In the genomic region with DNA sequence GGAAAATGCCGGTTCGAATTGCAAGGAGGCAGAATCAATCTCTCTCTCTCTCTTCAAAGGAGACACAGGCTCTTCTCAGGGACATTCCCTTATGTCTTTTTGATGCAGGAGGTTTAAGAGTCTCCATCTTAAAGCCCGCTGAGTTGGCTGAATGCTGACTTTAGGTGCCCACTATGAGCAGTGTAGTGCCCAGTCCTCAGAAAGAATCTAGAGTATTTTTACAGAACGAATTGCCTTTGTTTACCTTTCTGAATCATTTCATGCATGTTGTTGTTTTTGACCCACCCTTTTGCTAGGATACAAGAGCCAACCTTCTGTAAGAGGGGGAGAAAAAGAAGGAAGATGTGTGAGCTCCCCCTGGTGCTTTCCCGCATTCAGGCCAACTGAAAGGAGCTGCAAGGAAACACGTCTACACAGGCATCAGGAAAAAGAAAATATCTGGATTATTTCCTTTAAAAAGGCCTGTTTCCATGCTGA, we compare ENCODE assay signal across 8 cellular contexts.
DNase-seq lines count a peak whose midpoint lies in the region; ATAC-seq, FAIRE-seq and TF ChIP-seq lines count a peak whose summit lies in the region.

No MANE protein-coding gene starts in this region.

- TF ChIP-seq EP300 in esophagus muscularis mucosa (IDR thresholded peaks at IDR 0.05): no peak

- H3K27ac Mint-ChIP-seq in stimulated activated naive CD8-positive, alpha-beta T cell treated with anti-CD3 and anti-CD28 coated beads, Interleukin-15, Interleukin-2, amounts not matched to agents 100 ng/mL and 50 ng/mL, for 24 hours: peak overlapping the region; percentile 2
- H3K27ac Mint-ChIP-seq in stimulated activated naive CD8-positive, alpha-beta T cell treated with anti-CD3 and anti-CD28 coated beads, Interleukin-15, amount 100 ng/mL, for 72 hours: peak overlapping the region in 1 of 2 donors; percentile 69

- no peaks in the 10 kb centered on the region for H3K9me3 ChIP-seq in esophagus muscularis mucosa

- peaks cover 24% of the 10 kb centered on the region for H3K4me1 Mint-ChIP-seq in stimulated activated naive CD8-positive, alpha-beta T cell treated with anti-CD3 and anti-CD28 coated beads, Interleukin-15, Interleukin-2, amounts not matched to agents 100 ng/mL and 50 ng/mL, for 24 hours (ENCODE audit: low read depth)
- H3K4me1 Mint-ChIP-seq in stimulated activated naive CD8-positive, alpha-beta T cell treated with anti-CD3 and anti-CD28 coated beads, Interleukin-15, amount 100 ng/mL, for 72 hours: peaks cover 10% of the 10 kb centered on the region

- 63% methylated on average over 6 of the region's 6 CpGs for WGBS in esophagus muscularis mucosa

- H3K36me3 Mint-ChIP-seq in stimulated activated naive CD8-positive, alpha-beta T cell treated with anti-CD3 and anti-CD28 coated beads, Interleukin-15, Interleukin-2, amounts not matched to agents 100 ng/mL and 50 ng/mL, for 24 hours (ENCODE audit: low read depth): no peaks in the 10 kb centered on the region

- no peak for DNase-seq in stimulated activated naive CD8-positive, alpha-beta T cell treated with anti-CD3 and anti-CD28 coated beads, Interleukin-15, amount 100 ng/mL, for 72 hours
- DNase-seq in NCI-H82 treated with DMSO at 0.1 percent for 48 hours (lab: John Stamatoyannopoulos, UW; ENCODE audit: unreplicated experiment) (peak; percentile 26), esophagus muscularis mucosa (ENCODE audit: extremely low spot score) (no peak), middle frontal gyrus (ENCODE audit: extremely low spot score, low spot score) (peak; percentile 39), NCI-H2196 (lab: John Stamatoyannopoulos, UW; ENCODE audit: unreplicated experiment) (no peak), GM12892 (ENCODE audit: insufficient read length) (no peak)

- peak; percentile 40 to 56 (median 41) for TF ChIP-seq CTCF in esophagus muscularis mucosa (IDR thresholded peaks at IDR 0.05)

- no peak for FAIRE-seq in GM12892 (lab: Jason Lieb, UNC)

- H3K4me3 Mint-ChIP-seq in stimulated activated naive CD8-positive, alpha-beta T cell treated with anti-CD3 and anti-CD28 coated beads, Interleukin-15, Interleukin-2, amounts not matched to agents 100 ng/mL and 50 ng/mL, for 24 hours: no peak overlapping the region
- no peak overlapping the region for H3K4me3 Mint-ChIP-seq in stimulated activated naive CD8-positive, alpha-beta T cell treated with anti-CD3 and anti-CD28 coated beads, Interleukin-15, amount 100 ng/mL, for 72 hours

- H3K9me3 Mint-ChIP-seq in stimulated activated naive CD8-positive, alpha-beta T cell treated with anti-CD3 and anti-CD28 coated beads, Interleukin-15, Interleukin-2, amounts not matched to agents 100 ng/mL and 50 ng/mL, for 24 hours: no peaks in the 10 kb centered on the region
- H3K9me3 Mint-ChIP-seq in stimulated activated naive CD8-positive, alpha-beta T cell treated with anti-CD3 and anti-CD28 coated beads, Interleukin-15, amount 100 ng/mL, for 72 hours: no peaks in the 10 kb centered on the region

- H3K4me3 ChIP-seq in esophagus muscularis mucosa: no peak overlapping the region

- peaks cover 0 to 25% (median 0%) of the 10 kb centered on the region in 4 donors for H3K27me3 ChIP-seq in esophagus muscularis mucosa

- H3K27ac ChIP-seq in esophagus muscularis mucosa (replicated peaks in 1 of 4): no peak overlapping the region

- ATAC-seq in stimulated activated naive CD8-positive, alpha-beta T cell treated with anti-CD3 and anti-CD28 coated beads, Interleukin-15, amount 100 ng/mL, for 72 hours: no peak
- ATAC-seq in HG03159 (IDR thresholded peaks at IDR 0.05; ENCODE audit: unreplicated experiment): no peak

- TF ChIP-seq POLR2A in esophagus muscularis mucosa (IDR thresholded peaks at IDR 0.05; ENCODE audit: low read depth): no peak
- no peak for TF ChIP-seq POLR2A in GM12892 (IDR thresholded peaks at IDR 0.05; ENCODE audit: low read depth, low read length)

- no peaks in the 10 kb centered on the region for H3K36me3 ChIP-seq in esophagus muscularis mucosa

- H3K27me3 Mint-ChIP-seq in stimulated activated naive CD8-positive, alpha-beta T cell treated with anti-CD3 and anti-CD28 coated beads, Interleukin-15, Interleukin-2, amounts not matched to agents 100 ng/mL and 50 ng/mL, for 24 hours: peaks cover 59% of the 10 kb centered on the region
- peaks cover 56% of the 10 kb centered on the region for H3K27me3 Mint-ChIP-seq in stimulated activated naive CD8-positive, alpha-beta T cell treated with anti-CD3 and anti-CD28 coated beads, Interleukin-15, amount 100 ng/mL, for 72 hours

- intact Hi-C loops in esophagus muscularis mucosa (cut with DNase I): loop anchor here (5.0 to 10.0 kb wide), 2 partner anchors 364 to 547 kb away; no protein-coding TSS in a partner anchor

- peaks cover 4 to 20% (median 18%) of the 10 kb centered on the region in 4 donors for H3K4me1 ChIP-seq in esophagus muscularis mucosa

Comparison
In these comparisons a context has a peak if more than half of its experiments do, and no peak if none do; other contexts are left out.
1. DNase-seq: peak in NCI-H82 treated with DMSO at 0.1 percent for 48 hours (single experiment) and middle frontal gyrus (single experiment); none in stimulated activated naive CD8-positive, alpha-beta T cell treated with anti-CD3 and anti-CD28 coated beads, Interleukin-15, amount 100 ng/mL, for 72 hours (0 of 2), esophagus muscularis mucosa (single experiment), NCI-H2196 (single experiment) and GM12892 (single experiment).